13 cellular contexts compared by ENCODE assay signal in the genomic region with DNA sequence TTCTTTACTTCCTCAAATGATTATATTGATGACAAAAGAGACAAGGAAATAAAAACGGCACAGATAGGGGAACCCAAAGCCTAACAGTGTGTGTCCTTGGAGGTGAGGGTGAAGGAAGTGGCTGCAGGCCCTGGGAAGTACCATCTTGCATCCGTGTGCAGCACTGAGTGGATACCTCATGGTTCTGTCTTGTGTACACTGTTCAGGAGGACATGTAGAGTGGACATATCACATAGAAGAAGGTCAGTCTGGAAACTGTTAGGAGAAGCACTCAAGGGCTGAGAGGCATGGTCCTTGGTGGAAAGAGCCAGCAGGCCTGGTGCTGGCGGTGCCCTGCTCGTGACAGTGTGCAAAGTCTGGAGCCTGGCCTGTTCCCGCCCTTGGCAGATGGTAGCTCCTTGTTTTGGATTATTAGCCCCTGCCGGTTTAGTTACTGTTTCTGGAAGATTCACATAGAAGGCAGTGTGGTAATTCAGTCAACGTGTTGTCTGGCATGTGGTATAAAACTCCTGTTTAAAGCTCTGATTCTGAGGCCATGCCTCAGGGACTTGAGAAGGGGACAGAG. TPM values are rescaled to one million over a fixed set of nuclear protein-coding genes. Genes with fewer than 3 reads are reported as not detected.
DNase-seq lines count a peak whose midpoint lies in the region; ATAC-seq and TF ChIP-seq lines count a peak whose summit lies in the region.
"Had no signal": no experiment of that assay in that cellular context is flagged by ENCODE, and none has a peak within 500 bp of the region (broad histone marks: within the 10 kb centered on the region; RNA-seq: fewer than 3 reads in every experiment).

No MANE protein-coding gene starts in this region.

- H3K27ac ChIP-seq in BLaER1 = no peak overlapping the region
- H3K27ac ChIP-seq in H9 (ENCODE audit: insufficient read length, low read depth, low read length) = no peak overlapping the region
- H3K27ac ChIP-seq in testis = no peak overlapping the region
- H3K27ac ChIP-seq in effector memory CD4-positive, alpha-beta T cell (ENCODE audit: insufficient read depth, low read length, poor library complexity, severe bottlenecking) = no peak overlapping the region
- H3K27ac ChIP-seq: Peyer's patch had no signal

- peak overlapping the region; percentile 78 to 93 (median 93) for H3K27ac Mint-ChIP-seq in H9
- H3K27ac Mint-ChIP-seq: activated CD8-positive, alpha-beta memory T cell treated with anti-CD3 and anti-CD28 coated beads, Interleukin-2, amount 10 ng/mL, durations not matched to agents 7 days and 5 days had no signal

- intact Hi-C loops in left colon (cut with DNase I, micrococcal nuclease) = no loop called here
- intact Hi-C loops in testis (cut with DNase I; ENCODE audit: low total_unique reads) = no loop called here

- no peak for TF ChIP-seq POLR2A in testis (IDR thresholded peaks at IDR 0.05)

- H3K4me1 ChIP-seq in BLaER1 (peaks cover 41% of the 10 kb centered on the region), H9 (ENCODE audit: insufficient read depth, low read length) (peaks cover 6% of the 10 kb centered on the region; the same call in 1 of the 2 replicates), testis (peaks cover 6% of the 10 kb centered on the region)
- peaks cover 2% of the 10 kb centered on the region for H3K4me1 ChIP-seq in effector memory CD4-positive, alpha-beta T cell (ENCODE audit: control insufficient read depth, insufficient read depth, low read length, poor library complexity, severe bottlenecking)

- H2BK15ac ChIP-seq in H9 (ENCODE audit: low read depth, low read length) = no peak overlapping the region

- no peak overlapping the region for H2BK12ac ChIP-seq in H9 (ENCODE audit: insufficient read length, low read depth, low read length)

- H3K4me3 ChIP-seq in BLaER1 (no peak overlapping the region), testis (no peak overlapping the region)
- H3K4me3 ChIP-seq in effector memory CD4-positive, alpha-beta T cell (ENCODE audit: insufficient read depth, low read depth, low read length, poor library complexity, severe bottlenecking) = no peak overlapping the region
- H3K4me3 ChIP-seq: Peyer's patch had no signal

- no peak for DNase-seq in H9
- peak; percentile 27 for DNase-seq in OCI-M1 (lab: John Stamatoyannopoulos, UW)
- no peak for DNase-seq in left colon
- no peak for DNase-seq in testis
- DNase-seq in SIG-M5 treated with dmso at 0.1 percent for 504 hours (lab: John Stamatoyannopoulos, UW; ENCODE audit: unreplicated experiment) = no peak
- DNase-seq in effector memory CD4-positive, alpha-beta T cell = no peak
- DNase-seq: activated CD8-positive, alpha-beta memory T cell treated with anti-CD3 and anti-CD28 coated beads, Interleukin-2, amount 10 ng/mL, durations not matched to agents 7 days and 5 days; NCI-H187; Peyer's patch; T-helper 9 cell had no signal

- ATAC-seq in left colon (peak; percentile 26), GM19397 (IDR thresholded peaks at IDR 0.05; ENCODE audit: unreplicated experiment) (no peak)
- ATAC-seq: activated CD8-positive, alpha-beta memory T cell treated with anti-CD3 and anti-CD28 coated beads, Interleukin-2, amount 10 ng/mL, durations not matched to agents 7 days and 5 days had no signal

- no peak overlapping the region for H3K4me3 Mint-ChIP-seq in H9
- H3K4me3 Mint-ChIP-seq: activated CD8-positive, alpha-beta memory T cell treated with anti-CD3 and anti-CD28 coated beads, Interleukin-2, amount 10 ng/mL, durations not matched to agents 7 days and 5 days had no signal

- no peaks in the 10 kb centered on the region for H3K79me1 ChIP-seq in H9 (ENCODE audit: insufficient read depth, low read depth, low read length, poor library complexity, severe bottlenecking)

- no peaks in the 10 kb centered on the region for H3K23me2 ChIP-seq in H9 (ENCODE audit: insufficient read length, low read depth, low read length, poor library complexity, severe bottlenecking)

- no CpG with 5 or more reads among the region's 7 CpGs for WGBS in H9 (ENCODE audit: extremely low coverage, insufficient read length, low lambda C conversion rate)
- 68 to 72% methylated on average over 7 of the region's 7 CpGs for WGBS in testis, 2 donors

- no peaks in the 10 kb centered on the region for H3K27me3 Mint-ChIP-seq in H9 (ENCODE audit: low read depth)
- H3K27me3 Mint-ChIP-seq: activated CD8-positive, alpha-beta memory T cell treated with anti-CD3 and anti-CD28 coated beads, Interleukin-2, amount 10 ng/mL, durations not matched to agents 7 days and 5 days had no signal

- H3K18ac ChIP-seq in H9 (ENCODE audit: insufficient read length, low read depth, low read length) = no peak overlapping the region

- no peak overlapping the region for H3K56ac ChIP-seq in H9 (ENCODE audit: insufficient read length, low read depth, low read length)

- H3K4ac ChIP-seq in H9 (ENCODE audit: low read depth, low read length) = no peak overlapping the region

- peaks cover 15% of the 10 kb centered on the region; the same call in 1 of the 2 replicates for H3K79me2 ChIP-seq in H9 (ENCODE audit: insufficient read depth, low read length)

- 0 out of 2 replicates have a peak overlapping the region, but pooled peaks have one; percentile 19 for H3K9ac ChIP-seq in BLaER1
- no peak overlapping the region for H3K9ac ChIP-seq in H9 (ENCODE audit: extremely low read depth, insufficient read length, low read length)

- no peak overlapping the region for H2BK5ac ChIP-seq in H9 (ENCODE audit: insufficient read length, low read length)

- TF ChIP-seq CTCF in H9 (conservative IDR thresholded peaks at IDR 0.05) (no peak), testis (IDR thresholded peaks at IDR 0.05) (no peak)

- H3K4me2 ChIP-seq in BLaER1 (no peak overlapping the region), H9 (ENCODE audit: insufficient read depth, insufficient read length, low read length) (no peak overlapping the region)

- H3K9me3 ChIP-seq in BLaER1 (peaks cover 18% of the 10 kb centered on the region), H9 (ENCODE audit: control insufficient read depth, low read depth, low read length) (no peaks in the 10 kb centered on the region), testis (no peaks in the 10 kb centered on the region)
- H3K9me3 ChIP-seq in effector memory CD4-positive, alpha-beta T cell (ENCODE audit: control insufficient read depth, low read length) = no peaks in the 10 kb centered on the region
- H3K9me3 ChIP-seq: Peyer's patch had no signal

- H3K36me3 ChIP-seq in BLaER1 (peaks cover 44% of the 10 kb centered on the region), testis (ENCODE audit: low read depth, missing control alignments) (no peaks in the 10 kb centered on the region)
- H3K36me3 ChIP-seq in effector memory CD4-positive, alpha-beta T cell (ENCODE audit: control insufficient read depth, insufficient read depth, low read length) = no peaks in the 10 kb centered on the region
- H3K36me3 ChIP-seq: Peyer's patch had no signal

- peaks cover 52% of the 10 kb centered on the region in 2 experiments for H3K4me1 Mint-ChIP-seq in H9

- H2AFZ ChIP-seq in H9 (ENCODE audit: low read length) = no peak overlapping the region

- H2BK120ac ChIP-seq in H9 (ENCODE audit: low read depth, low read length, poor library complexity, severe bottlenecking) = no peak overlapping the region

- H2AK5ac ChIP-seq in H9 (ENCODE audit: insufficient read length, low read length) = no peak overlapping the region

- peaks cover 8 to 16% of the 10 kb centered on the region in 2 experiments for H3K9me3 Mint-ChIP-seq in H9

- H3K27me3 ChIP-seq in BLaER1 = no peaks in the 10 kb centered on the region
- H3K27me3 ChIP-seq in H9 (ENCODE audit: insufficient read depth, low read length) = no peaks in the 10 kb centered on the region
- H3K27me3 ChIP-seq in testis = no peaks in the 10 kb centered on the region
- H3K27me3 ChIP-seq in effector memory CD4-positive, alpha-beta T cell (replicated peaks; ENCODE audit: control insufficient read depth, insufficient read depth, low read length, poor library complexity, severe bottlenecking) = no peaks in the 10 kb centered on the region
- H3K27me3 ChIP-seq: Peyer's patch had no signal

- H3K36me3 Mint-ChIP-seq in H9 (ENCODE audit: insufficient read depth in 1 of 3, low read depth in 3 of 3) = peaks cover 30 to 43% (median 30%) of the 10 kb centered on the region in 3 experiments

- no peak overlapping the region for H3T11ph ChIP-seq in H9 (ENCODE audit: low read length)

- H3K23ac ChIP-seq in H9 (ENCODE audit: insufficient read length, low read depth, low read length) = no peak overlapping the region

- no peak overlapping the region for H3K14ac ChIP-seq in H9 (ENCODE audit: insufficient read depth, low read length)

- no peak overlapping the region for H4K8ac ChIP-seq in H9 (replicated peaks; ENCODE audit: insufficient read length, low read depth, low read length)

- H4K5ac ChIP-seq in H9 (ENCODE audit: insufficient read length, low read depth, low read length) = no peak overlapping the region

- no peak overlapping the region for H4K91ac ChIP-seq in H9 (ENCODE audit: insufficient read length, low read depth, low read length)

- H2BK20ac ChIP-seq in H9 (ENCODE audit: low read depth, low read length, poor library complexity, severe bottlenecking) = no peak overlapping the region

- peaks cover 54% of the 10 kb centered on the region for H4K20me1 ChIP-seq in BLaER1
- no peaks in the 10 kb centered on the region for H4K20me1 ChIP-seq in H9 (ENCODE audit: control insufficient read depth, insufficient read depth, insufficient read length)

RNA-seq across cellular contexts. Expression of a gene that starts 6.7 kb away (rescaled TPM):
- total RNA-seq in H9 (2021) = 38.1 and 43.4 TPM in 2 replicates
- 10 to 100 TPM; 12.4 to 15.3 TPM for total RNA-seq in left colon
- 10 to 100 TPM; 22.1 to 38.8 TPM for total RNA-seq in testis
- polyA plus RNA-seq in testis (ENCODE audit: insufficient read depth, low read depth, low replicate concordance) = 82.5 TPM

RNA-seq across cellular contexts. Expression of a gene that starts 55.6 kb away (rescaled TPM):
- total RNA-seq in H9 (2021) (234 and 238 TPM in 2 replicates), left colon (not detected), testis (under 1 TPM; 0.25 to 0.47 TPM)
- 0.24 TPM for polyA plus RNA-seq in testis (ENCODE audit: insufficient read depth, low read depth, low replicate concordance)
- total RNA-seq: activated CD8-positive, alpha-beta memory T cell treated with anti-CD3 and anti-CD28 coated beads, Interleukin-2, amount 10 ng/mL, durations not matched to agents 7 days and 5 days; osteocyte; Peyer's patch had no signal

Comparison
In these comparisons a context has a peak if more than half of its experiments do, and no peak if none do; other contexts are left out.
1. RNA of a gene that starts 55.6 kb away (total RNA-seq): 234 to 238 TPM in H9; 0.25 to 0.47 TPM in testis and not detected in left colon; every median in the first group is over 100 times any median in the second.